Comparison of ENCODE assay signal across 11 cellular contexts in the genomic region with DNA sequence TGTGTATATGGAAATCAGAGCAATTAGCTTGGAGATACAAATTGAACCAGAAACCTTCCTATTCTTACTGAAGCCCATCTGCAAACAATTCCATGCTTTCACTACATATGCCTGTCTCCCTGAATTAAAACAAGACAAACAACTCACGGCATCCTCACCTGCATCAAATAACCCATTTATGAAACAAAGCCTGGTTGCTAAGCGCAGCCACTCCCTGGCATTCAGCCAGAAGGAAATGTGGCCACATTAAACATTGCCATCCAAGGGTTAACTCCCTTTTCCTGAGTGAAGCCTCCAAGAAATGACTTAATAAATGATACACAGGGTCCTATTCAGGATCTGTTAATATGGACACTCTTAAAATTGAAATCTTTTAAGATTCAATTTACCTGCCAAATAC. TPM values are rescaled to one million over a fixed set of nuclear protein-coding genes. Genes with fewer than 3 reads are reported as not detected.
DNase-seq lines count a peak whose midpoint lies in the region; ATAC-seq, FAIRE-seq and TF ChIP-seq lines count a peak whose summit lies in the region.
"Had no signal": no experiment of that assay in that cellular context is flagged by ENCODE, and none has a peak within 500 bp of the region (broad histone marks: within the 10 kb centered on the region; RNA-seq: fewer than 3 reads in every experiment).

No MANE protein-coding gene starts in this region.

- peak overlapping the region; percentile 69 to 76 for H3K27ac ChIP-seq in right atrium auricular region
- H3K27ac ChIP-seq in uterus = peak overlapping the region; percentile 47 to 56
- H3K27ac ChIP-seq: psoas muscle, WERI-Rb-1 had no signal

- no peaks in the 10 kb centered on the region for H3K36me3 ChIP-seq in right atrium auricular region
- no peaks in the 10 kb centered on the region for H3K36me3 ChIP-seq in uterus

- no peak for FAIRE-seq in urothelium cell line (lab: Jason Lieb, UNC)

- no peak for TF ChIP-seq CTCF in right atrium auricular region (IDR thresholded peaks at IDR 0.05)
- TF ChIP-seq CTCF in uterus (IDR thresholded peaks at IDR 0.05) = no peak

- H3K9me3 ChIP-seq in right atrium auricular region (no peaks in the 10 kb centered on the region), uterus (no peaks in the 10 kb centered on the region)
- H3K9me3 ChIP-seq: psoas muscle had no signal

- H3K27me3 ChIP-seq in right atrium auricular region = no peaks in the 10 kb centered on the region
- no peaks in the 10 kb centered on the region for H3K27me3 ChIP-seq in uterus

- DNase-seq in right atrium auricular region (ENCODE audit: low spot score) (no peak), left cardiac atrium (no peak), RPMI7951 (ENCODE audit: low read depth) (peak; percentile 20), glomerular endothelial cell (ENCODE audit: extremely low read depth, low read depth, low spot score) (peak; percentile 62), uterus (no peak), urothelium cell line (ENCODE audit: low spot score) (no peak)
- DNase-seq in stimulated activated naive CD8-positive, alpha-beta T cell treated with anti-CD3 and anti-CD28 coated beads, Interleukin-15, Interleukin-2, amounts not matched to agents 100 U/mL and 50 U/mL, for 24 hours = no peak
- DNase-seq: psoas muscle, WERI-Rb-1 had no signal

- H3K4me3 ChIP-seq in right atrium auricular region = no peak overlapping the region
- no peak overlapping the region for H3K4me3 ChIP-seq in uterus
- H3K4me3 ChIP-seq: psoas muscle had no signal

- intact Hi-C loops in left cardiac atrium (cut with DNase I) = no loop called here
- intact Hi-C loops in uterus (cut with DNase I; ENCODE audit: low total_unique reads) = no loop called here

- no peak for TF ChIP-seq POLR2A in uterus (IDR thresholded peaks at IDR 0.05)

- H3K4me1 ChIP-seq in right atrium auricular region (peaks cover 0 to 52% of the 10 kb centered on the region in 2 donors), uterus (peaks cover 4 to 16% of the 10 kb centered on the region in 2 donors)
- H3K4me1 ChIP-seq: psoas muscle had no signal

- ATAC-seq in left cardiac atrium = no peak
- no peak for ATAC-seq in stimulated activated naive CD8-positive, alpha-beta T cell treated with anti-CD3 and anti-CD28 coated beads, Interleukin-15, Interleukin-2, amounts not matched to agents 100 U/mL and 50 U/mL, for 24 hours
- ATAC-seq in GM21529 (IDR thresholded peaks at IDR 0.05; ENCODE audit: unreplicated experiment) = no peak
- ATAC-seq: psoas muscle; stimulated activated memory B cell treated with anti-CD40 and anti-IgM and Interleukin-4, amounts not matched to agents 10 μg/mL and 1 μg/mL and 100 μg/mL, for 72 hours had no signal

RNA-seq across cellular contexts. Expression of gene APP, which starts 55.2 kb away (rescaled TPM):
- 100 to 1,000 TPM; 326 to 389 TPM for total RNA-seq in right atrium auricular region
- 100 to 1,000 TPM; 385 to 445 TPM for total RNA-seq in left cardiac atrium
- total RNA-seq in RPMI7951 (2014; rRNA removed; shearing (Covaris generic)) = 72.7 and 75.9 TPM in 2 replicates
- 1,771 and 1,790 TPM in 2 replicates for total RNA-seq in glomerular endothelial cell
- 100 to 1,000 TPM; 212 to 537 (median 430) TPM for total RNA-seq in uterus

Comparison
In these comparisons a context has a peak if more than half of its experiments do, and no peak if none do; other contexts are left out.
1. DNase-seq: peak in RPMI7951 (single experiment) and glomerular endothelial cell (single experiment); none in right atrium auricular region (single experiment), left cardiac atrium (single experiment), uterus (0 of 2), urothelium cell line (single experiment) and stimulated activated naive CD8-positive, alpha-beta T cell treated with anti-CD3 and anti-CD28 coated beads, Interleukin-15, Interleukin-2, amounts not matched to agents 100 U/mL and 50 U/mL, for 24 hours (single experiment).